Comparison of ENCODE assay signal across 1 cellular context in genomic region chr6:167501831-167502385, GRCh38.
TF ChIP-seq lines count a peak whose summit lies in the region.

No MANE protein-coding gene starts in this region.

TF ChIP-seq in HepG2, 621 proteins besides CTCF, POLR2A, EP300 and RAD21 (continued from another document and continues in another):
- TF ChIP-seq PATZ1 (CRISPR knock-in tag; IDR thresholded peaks at IDR 0.05) (0 out of 2 replicates have a peak, but pooled peaks have one; percentile 24), HMGXB4 (CRISPR knock-in tag; IDR thresholded peaks at IDR 0.05; ENCODE audit: borderline replicate concordance in 1 of 2, low read depth in 1 of 2) (peak; percentile 44 to 84; a peak in 1 of 4 replicates), IRF2 (CRISPR knock-in tag; IDR thresholded peaks at IDR 0.05) (peak; percentile 68; the same call in 1 of the 2 replicates), SOX5 (CRISPR knock-in tag; IDR thresholded peaks at IDR 0.05; ENCODE audit: borderline replicate concordance) (peak; percentile 66; the same call in 1 of the 2 replicates), LRRFIP1 (CRISPR knock-in tag; conservative IDR thresholded peaks at IDR 0.05) (no peak), MEF2D (CRISPR knock-in tag; IDR thresholded peaks at IDR 0.05) (peak; percentile 36; the same call in 1 of the 2 replicates), ZBTB7B (CRISPR knock-in tag; IDR thresholded peaks at IDR 0.05) (0 out of 2 replicates have a peak, but pooled peaks have one; percentile 40), ZNF224 (CRISPR knock-in tag; IDR thresholded peaks at IDR 0.05) (0 out of 2 replicates have a peak, but pooled peaks have one; percentile 52), SALL2 (CRISPR knock-in tag; IDR thresholded peaks at IDR 0.05) (no peak), CSRNP1 (CRISPR knock-in tag; IDR thresholded peaks at IDR 0.05) (no peak), ZNF335 (CRISPR knock-in tag; IDR thresholded peaks at IDR 0.05) (0 out of 2 replicates have a peak, but pooled peaks have one; percentile 33), HMG20A (CRISPR knock-in tag; IDR thresholded peaks at IDR 0.05; ENCODE audit: borderline replicate concordance) (peak; percentile 40; the same call in 1 of the 2 replicates), ZFP1 (CRISPR knock-in tag; IDR thresholded peaks at IDR 0.05) (no peak), ZNF574 (CRISPR knock-in tag; IDR thresholded peaks at IDR 0.05) (0 out of 2 replicates have a peak, but pooled peaks have one; percentile 14), ZNF616 (CRISPR knock-in tag; IDR thresholded peaks at IDR 0.05; ENCODE audit: low read depth) (0 out of 2 replicates have a peak, but pooled peaks have one; percentile 44), ERF (CRISPR knock-in tag; IDR thresholded peaks at IDR 0.05) (0 out of 2 replicates have a peak, but pooled peaks have one; percentile 37), ZNF501 (CRISPR knock-in tag; IDR thresholded peaks at IDR 0.05) (peak; percentile 61; the same call in 1 of the 2 replicates), ZNF329 (CRISPR knock-in tag; IDR thresholded peaks at IDR 0.05; ENCODE audit: low read depth) (0 out of 2 replicates have a peak, but pooled peaks have one; percentile 34), RXRA (CRISPR knock-in tag; IDR thresholded peaks at IDR 0.05) (0 out of 2 replicates have a peak, but pooled peaks have one; percentile 18), HNF4A (CRISPR knock-in tag; IDR thresholded peaks at IDR 0.05) (peak; percentile 39), SRY (CRISPR knock-in tag; IDR thresholded peaks at IDR 0.05) (0 out of 2 replicates have a peak, but pooled peaks have one; percentile 53), ZBTB42 (CRISPR knock-in tag; IDR thresholded peaks at IDR 0.05) (peak; percentile 94)
- TF ChIP-seq, protein P1, sequence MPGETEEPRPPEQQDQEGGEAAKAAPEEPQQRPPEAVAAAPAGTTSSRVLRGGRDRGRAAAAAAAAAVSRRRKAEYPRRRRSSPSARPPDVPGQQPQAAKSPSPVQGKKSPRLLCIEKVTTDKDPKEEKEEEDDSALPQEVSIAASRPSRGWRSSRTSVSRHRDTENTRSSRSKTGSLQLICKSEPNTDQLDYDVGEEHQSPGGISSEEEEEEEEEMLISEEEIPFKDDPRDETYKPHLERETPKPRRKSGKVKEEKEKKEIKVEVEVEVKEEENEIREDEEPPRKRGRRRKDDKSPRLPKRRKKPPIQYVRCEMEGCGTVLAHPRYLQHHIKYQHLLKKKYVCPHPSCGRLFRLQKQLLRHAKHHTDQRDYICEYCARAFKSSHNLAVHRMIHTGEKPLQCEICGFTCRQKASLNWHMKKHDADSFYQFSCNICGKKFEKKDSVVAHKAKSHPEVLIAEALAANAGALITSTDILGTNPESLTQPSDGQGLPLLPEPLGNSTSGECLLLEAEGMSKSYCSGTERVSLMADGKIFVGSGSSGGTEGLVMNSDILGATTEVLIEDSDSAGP (CRISPR knock-in tag; IDR thresholded peaks at IDR 0.05; ENCODE audit: borderline replicate concordance), result peak; percentile 78
- TF ChIP-seq, protein P2, sequence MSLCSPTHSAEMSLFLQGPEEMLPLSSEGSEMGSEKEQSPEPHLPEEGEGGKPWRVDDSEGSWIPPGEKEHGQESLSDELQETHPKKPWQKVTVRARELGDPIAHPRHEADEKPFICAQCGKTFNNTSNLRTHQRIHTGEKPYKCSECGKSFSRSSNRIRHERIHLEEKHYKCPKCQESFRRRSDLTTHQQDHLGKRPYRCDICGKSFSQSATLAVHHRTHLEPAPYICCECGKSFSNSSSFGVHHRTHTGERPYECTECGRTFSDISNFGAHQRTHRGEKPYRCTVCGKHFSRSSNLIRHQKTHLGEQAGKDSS (CRISPR knock-in tag; IDR thresholded peaks at IDR 0.05; ENCODE audit: borderline replicate concordance, low read depth), result peak; percentile 83; the same call in 1 of the 2 replicates
- TF ChIP-seq, protein P3, sequence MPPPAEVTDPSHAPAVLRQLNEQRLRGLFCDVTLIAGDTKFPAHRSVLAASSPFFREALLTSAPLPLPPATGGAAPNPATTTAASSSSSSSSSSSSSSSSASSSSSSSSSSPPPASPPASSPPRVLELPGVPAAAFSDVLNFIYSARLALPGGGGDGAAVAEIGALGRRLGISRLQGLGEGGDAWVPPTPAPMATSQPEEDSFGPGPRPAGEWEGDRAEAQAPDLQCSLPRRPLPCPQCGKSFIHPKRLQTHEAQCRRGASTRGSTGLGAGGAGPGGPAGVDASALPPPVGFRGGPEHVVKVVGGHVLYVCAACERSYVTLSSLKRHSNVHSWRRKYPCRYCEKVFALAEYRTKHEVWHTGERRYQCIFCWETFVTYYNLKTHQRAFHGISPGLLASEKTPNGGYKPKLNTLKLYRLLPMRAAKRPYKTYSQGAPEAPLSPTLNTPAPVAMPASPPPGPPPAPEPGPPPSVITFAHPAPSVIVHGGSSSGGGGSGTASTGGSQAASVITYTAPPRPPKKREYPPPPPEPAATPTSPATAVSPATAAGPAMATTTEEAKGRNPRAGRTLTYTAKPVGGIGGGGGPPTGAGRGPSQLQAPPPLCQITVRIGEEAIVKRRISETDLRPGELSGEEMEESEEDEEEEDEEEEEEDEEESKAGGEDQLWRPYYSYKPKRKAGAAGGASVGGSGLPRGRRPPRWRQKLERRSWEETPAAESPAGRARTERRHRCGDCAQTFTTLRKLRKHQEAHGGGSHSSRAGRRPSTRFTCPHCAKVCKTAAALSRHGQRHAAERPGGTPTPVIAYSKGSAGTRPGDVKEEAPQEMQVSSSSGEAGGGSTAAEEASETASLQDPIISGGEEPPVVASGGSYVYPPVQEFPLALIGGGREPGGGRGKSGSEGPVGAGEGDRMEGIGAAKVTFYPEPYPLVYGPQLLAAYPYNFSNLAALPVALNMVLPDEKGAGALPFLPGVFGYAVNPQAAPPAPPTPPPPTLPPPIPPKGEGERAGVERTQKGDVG (CRISPR knock-in tag; IDR thresholded peaks at IDR 0.05; ENCODE audit: borderline replicate concordance), result peak; percentile 79
- TF ChIP-seq, protein P4, sequence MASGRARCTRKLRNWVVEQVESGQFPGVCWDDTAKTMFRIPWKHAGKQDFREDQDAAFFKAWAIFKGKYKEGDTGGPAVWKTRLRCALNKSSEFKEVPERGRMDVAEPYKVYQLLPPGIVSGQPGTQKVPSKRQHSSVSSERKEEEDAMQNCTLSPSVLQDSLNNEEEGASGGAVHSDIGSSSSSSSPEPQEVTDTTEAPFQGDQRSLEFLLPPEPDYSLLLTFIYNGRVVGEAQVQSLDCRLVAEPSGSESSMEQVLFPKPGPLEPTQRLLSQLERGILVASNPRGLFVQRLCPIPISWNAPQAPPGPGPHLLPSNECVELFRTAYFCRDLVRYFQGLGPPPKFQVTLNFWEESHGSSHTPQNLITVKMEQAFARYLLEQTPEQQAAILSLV (CRISPR knock-in tag; IDR thresholded peaks at IDR 0.05; ENCODE audit: borderline replicate concordance), result no peak
- TF ChIP-seq, protein P5, sequence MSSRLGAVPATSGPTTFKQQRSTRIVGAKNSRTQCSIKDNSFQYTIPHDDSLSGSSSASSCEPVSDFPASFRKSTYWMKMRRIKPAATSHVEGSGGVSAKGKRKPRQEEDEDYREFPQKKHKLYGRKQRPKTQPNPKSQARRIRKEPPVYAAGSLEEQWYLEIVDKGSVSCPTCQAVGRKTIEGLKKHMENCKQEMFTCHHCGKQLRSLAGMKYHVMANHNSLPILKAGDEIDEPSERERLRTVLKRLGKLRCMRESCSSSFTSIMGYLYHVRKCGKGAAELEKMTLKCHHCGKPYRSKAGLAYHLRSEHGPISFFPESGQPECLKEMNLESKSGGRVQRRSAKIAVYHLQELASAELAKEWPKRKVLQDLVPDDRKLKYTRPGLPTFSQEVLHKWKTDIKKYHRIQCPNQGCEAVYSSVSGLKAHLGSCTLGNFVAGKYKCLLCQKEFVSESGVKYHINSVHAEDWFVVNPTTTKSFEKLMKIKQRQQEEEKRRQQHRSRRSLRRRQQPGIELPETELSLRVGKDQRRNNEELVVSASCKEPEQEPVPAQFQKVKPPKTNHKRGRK (CRISPR knock-in tag; IDR thresholded peaks at IDR 0.05), result peak; percentile 64; the same call in 1 of the 2 replicates
- TF ChIP-seq, protein P6, sequence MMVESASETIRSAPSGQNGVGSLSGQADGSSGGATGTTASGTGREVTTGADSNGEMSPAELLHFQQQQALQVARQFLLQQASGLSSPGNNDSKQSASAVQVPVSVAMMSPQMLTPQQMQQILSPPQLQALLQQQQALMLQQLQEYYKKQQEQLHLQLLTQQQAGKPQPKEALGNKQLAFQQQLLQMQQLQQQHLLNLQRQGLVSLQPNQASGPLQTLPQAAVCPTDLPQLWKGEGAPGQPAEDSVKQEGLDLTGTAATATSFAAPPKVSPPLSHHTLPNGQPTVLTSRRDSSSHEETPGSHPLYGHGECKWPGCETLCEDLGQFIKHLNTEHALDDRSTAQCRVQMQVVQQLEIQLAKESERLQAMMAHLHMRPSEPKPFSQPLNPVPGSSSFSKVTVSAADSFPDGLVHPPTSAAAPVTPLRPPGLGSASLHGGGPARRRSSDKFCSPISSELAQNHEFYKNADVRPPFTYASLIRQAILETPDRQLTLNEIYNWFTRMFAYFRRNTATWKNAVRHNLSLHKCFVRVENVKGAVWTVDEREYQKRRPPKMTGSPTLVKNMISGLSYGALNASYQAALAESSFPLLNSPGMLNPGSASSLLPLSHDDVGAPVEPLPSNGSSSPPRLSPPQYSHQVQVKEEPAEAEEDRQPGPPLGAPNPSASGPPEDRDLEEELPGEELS (CRISPR knock-in tag; IDR thresholded peaks at IDR 0.05), result peak; percentile 25; the same call in 1 of the 2 replicates
